ENCODE assay signal across 10 cellular contexts in genomic region chr13:33205804-33206221, GRCh38.
DNase-seq lines count a peak whose midpoint lies in the region; ATAC-seq and TF ChIP-seq lines count a peak whose summit lies in the region.
"Had no signal": no experiment of that assay in that cellular context is flagged by ENCODE, and none has a peak within 500 bp of the region (broad histone marks: within the 10 kb centered on the region; RNA-seq: fewer than 3 reads in every experiment).

No MANE protein-coding gene starts in this region.

- H3K27ac ChIP-seq in fibroblast of lung (ENCODE audit: insufficient read depth, low read length): peak overlapping the region; percentile 71
- H3K27ac ChIP-seq in tibial artery: peak overlapping the region; percentile 81 to 86
- H3K27ac ChIP-seq: A549, SJSA1 had no signal

- H4K20me1 ChIP-seq in fibroblast of lung (ENCODE audit: control insufficient read depth, extremely low read depth, insufficient read depth, low read length): no peaks in the 10 kb centered on the region

- H3K4me3 ChIP-seq in fibroblast of lung (replicated peaks in 1 of 4; ENCODE audit: control extremely low read depth in 1 of 4, insufficient read depth in 1 of 4, low read depth in 3 of 4, low read length in 4 of 4): peak overlapping the region in 2 of 4 experiments; percentile 25 to 27
- H3K4me3 ChIP-seq in tibial artery: peak overlapping the region; percentile 56 to 59
- H3K4me3 ChIP-seq: A549, SJSA1 had no signal

- DNase-seq in activated CD4-positive, alpha-beta T cell treated with anti-CD3 and anti-CD28 coated beads for 36 hours: no peak
- DNase-seq in activated CD4-positive, alpha-beta T cell treated with anti-CD3 and anti-CD28 coated beads for 1 hour: no peak
- DNase-seq in KBM-7 (peak; percentile 52), fibroblast of lung (ENCODE audit: low read depth in 2 of 2) (peak; percentile 44 to 69), tibial artery (peak in 1 of 2 donors; percentile 69), dedifferentiated amniotic fluid mesenchymal stem cell (ENCODE audit: extremely low spot score) (no peak)
- no peak for DNase-seq in activated CD8-positive, alpha-beta T cell treated with anti-CD3 and anti-CD28 coated beads, Interleukin-2, amount 10 ng/mL, durations not matched to agents 7 days and 5 days

- H3K27ac Mint-ChIP-seq in activated CD4-positive, alpha-beta T cell treated with anti-CD3 and anti-CD28 coated beads for 36 hours: no peak overlapping the region
- no peak overlapping the region for H3K27ac Mint-ChIP-seq in activated CD8-positive, alpha-beta T cell treated with anti-CD3 and anti-CD28 coated beads, Interleukin-2, amount 10 ng/mL, durations not matched to agents 7 days and 5 days

- peaks cover 93% of the 10 kb centered on the region for H3K79me2 ChIP-seq in fibroblast of lung (ENCODE audit: control insufficient read depth, insufficient read depth, low read length)

- H3K4me3 Mint-ChIP-seq in activated CD4-positive, alpha-beta T cell treated with anti-CD3 and anti-CD28 coated beads for 36 hours: no peak overlapping the region
- H3K4me3 Mint-ChIP-seq in activated CD8-positive, alpha-beta T cell treated with anti-CD3 and anti-CD28 coated beads, Interleukin-2, amount 10 ng/mL, durations not matched to agents 7 days and 5 days: no peak overlapping the region

- no peaks in the 10 kb centered on the region for H3K9me3 ChIP-seq in fibroblast of lung (ENCODE audit: control insufficient read depth, insufficient read depth, low read depth, low read length)
- H3K9me3 ChIP-seq in tibial artery: no peaks in the 10 kb centered on the region
- H3K9me3 ChIP-seq: A549, SJSA1 had no signal

- peaks cover 23% of the 10 kb centered on the region for H3K4me1 Mint-ChIP-seq in activated CD4-positive, alpha-beta T cell treated with anti-CD3 and anti-CD28 coated beads for 36 hours
- H3K4me1 Mint-ChIP-seq in activated CD8-positive, alpha-beta T cell treated with anti-CD3 and anti-CD28 coated beads, Interleukin-2, amount 10 ng/mL, durations not matched to agents 7 days and 5 days (ENCODE audit: low read depth): peaks cover 28% of the 10 kb centered on the region

- H3K36me3 ChIP-seq in fibroblast of lung (ENCODE audit: control insufficient read depth, insufficient read depth, low read length) (no peaks in the 10 kb centered on the region), tibial artery (no peaks in the 10 kb centered on the region)

- H3K27me3 ChIP-seq in fibroblast of lung (ENCODE audit: control insufficient read depth, insufficient read depth, low read length) (no peaks in the 10 kb centered on the region), tibial artery (no peaks in the 10 kb centered on the region)
- H3K27me3 ChIP-seq: SJSA1 had no signal

- H2AFZ ChIP-seq in fibroblast of lung (ENCODE audit: low read length): no peak overlapping the region

- CTCF ChIA-PET in activated CD4-positive, alpha-beta T cell treated with anti-CD3 and anti-CD28 coated beads for 36 hours (lab: Charles Lee): interaction anchor here (1.2 kb wide), 1 partner anchor 519 kb away, joined by 3 read pairs; no protein-coding TSS in a partner anchor
- CTCF ChIA-PET in activated CD8-positive, alpha-beta T cell treated with anti-CD3 and anti-CD28 coated beads, Interleukin-2, amount 10 ng/mL, durations not matched to agents 7 days and 5 days (lab: Charles Lee): interaction anchor here (1.0 kb wide), 1 partner anchor 12 kb away, joined by 3 read pairs; no protein-coding TSS in a partner anchor

- no peaks in the 10 kb centered on the region for H3K36me3 Mint-ChIP-seq in activated CD4-positive, alpha-beta T cell treated with anti-CD3 and anti-CD28 coated beads for 36 hours (ENCODE audit: low read depth)
- H3K36me3 Mint-ChIP-seq in activated CD8-positive, alpha-beta T cell treated with anti-CD3 and anti-CD28 coated beads, Interleukin-2, amount 10 ng/mL, durations not matched to agents 7 days and 5 days (ENCODE audit: low read depth): no peaks in the 10 kb centered on the region

- in situ Hi-C loops in KBM-7 (cut with MboI; ENCODE audit: low pct_unique_long_range_greater_than_20kb, low sequenced_read_pairs): no loop called here

- no peaks in the 10 kb centered on the region for H3K9me3 Mint-ChIP-seq in activated CD4-positive, alpha-beta T cell treated with anti-CD3 and anti-CD28 coated beads for 36 hours (ENCODE audit: low read depth)
- no peaks in the 10 kb centered on the region for H3K9me3 Mint-ChIP-seq in activated CD8-positive, alpha-beta T cell treated with anti-CD3 and anti-CD28 coated beads, Interleukin-2, amount 10 ng/mL, durations not matched to agents 7 days and 5 days (ENCODE audit: insufficient read depth)

- peak; percentile 57 for ATAC-seq in activated CD4-positive, alpha-beta T cell treated with anti-CD3 and anti-CD28 coated beads for 36 hours
- ATAC-seq in GM18519 (IDR thresholded peaks at IDR 0.05; ENCODE audit: low FRiP score, unreplicated experiment): no peak
- ATAC-seq in activated CD8-positive, alpha-beta T cell treated with anti-CD3 and anti-CD28 coated beads, Interleukin-2, amount 10 ng/mL, durations not matched to agents 7 days and 5 days: no peak
- ATAC-seq: A549 had no signal

- POLR2A ChIA-PET in activated CD4-positive, alpha-beta T cell treated with anti-CD3 and anti-CD28 coated beads for 36 hours (lab: Charles Lee): no interaction called here
- POLR2A ChIA-PET in activated CD8-positive, alpha-beta T cell treated with anti-CD3 and anti-CD28 coated beads, Interleukin-2, amount 10 ng/mL, durations not matched to agents 7 days and 5 days (lab: Charles Lee): no interaction called here

- H3K4me2 ChIP-seq in fibroblast of lung (ENCODE audit: extremely low read depth, insufficient read depth, low read length): peak overlapping the region; percentile 13
- H3K4me2 ChIP-seq: A549 had no signal

- peaks cover 17% of the 10 kb centered on the region for H3K27me3 Mint-ChIP-seq in activated CD4-positive, alpha-beta T cell treated with anti-CD3 and anti-CD28 coated beads for 36 hours
- H3K27me3 Mint-ChIP-seq in activated CD8-positive, alpha-beta T cell treated with anti-CD3 and anti-CD28 coated beads, Interleukin-2, amount 10 ng/mL, durations not matched to agents 7 days and 5 days (ENCODE audit: low read depth): peaks cover 7% of the 10 kb centered on the region

- H3K9ac ChIP-seq in fibroblast of lung (ENCODE audit: insufficient read depth, low read length): no peak overlapping the region

- H3K4me1 ChIP-seq in fibroblast of lung (ENCODE audit: control insufficient read depth, extremely low read depth, insufficient read depth, low read length): peaks cover 25% of the 10 kb centered on the region
- H3K4me1 ChIP-seq in tibial artery: peaks cover 0 to 59% (median 34%) of the 10 kb centered on the region in 4 donors
- H3K4me1 ChIP-seq: A549 had no signal

- intact Hi-C loops in activated CD4-positive, alpha-beta T cell treated with anti-CD3 and anti-CD28 coated beads for 36 hours (cut with DNase I, micrococcal nuclease): no loop called here
- intact Hi-C loops in tibial artery (cut with DNase I; ENCODE audit: low total_unique reads): no loop called here

- TF ChIP-seq CTCF in fibroblast of lung (conservative IDR thresholded peaks at IDR 0.05 in 1 of 2, IDR thresholded peaks at IDR 0.05 in 1 of 2; ENCODE audit: low read depth in 1 of 2, low read length in 2 of 2) (no peak), tibial artery (IDR thresholded peaks at IDR 0.05) (no peak)

Comparison
In these comparisons a context has a peak if more than half of its experiments do, and no peak if none do; other contexts are left out.
1. DNase-seq: peak in KBM-7 (single experiment) and fibroblast of lung (2 of 2); none in activated CD4-positive, alpha-beta T cell treated with anti-CD3 and anti-CD28 coated beads for 36 hours (single experiment), activated CD4-positive, alpha-beta T cell treated with anti-CD3 and anti-CD28 coated beads for 1 hour (single experiment), dedifferentiated amniotic fluid mesenchymal stem cell (single experiment) and activated CD8-positive, alpha-beta T cell treated with anti-CD3 and anti-CD28 coated beads, Interleukin-2, amount 10 ng/mL, durations not matched to agents 7 days and 5 days (single experiment).